9 cellular contexts compared by ENCODE assay signal in the genomic region with DNA sequence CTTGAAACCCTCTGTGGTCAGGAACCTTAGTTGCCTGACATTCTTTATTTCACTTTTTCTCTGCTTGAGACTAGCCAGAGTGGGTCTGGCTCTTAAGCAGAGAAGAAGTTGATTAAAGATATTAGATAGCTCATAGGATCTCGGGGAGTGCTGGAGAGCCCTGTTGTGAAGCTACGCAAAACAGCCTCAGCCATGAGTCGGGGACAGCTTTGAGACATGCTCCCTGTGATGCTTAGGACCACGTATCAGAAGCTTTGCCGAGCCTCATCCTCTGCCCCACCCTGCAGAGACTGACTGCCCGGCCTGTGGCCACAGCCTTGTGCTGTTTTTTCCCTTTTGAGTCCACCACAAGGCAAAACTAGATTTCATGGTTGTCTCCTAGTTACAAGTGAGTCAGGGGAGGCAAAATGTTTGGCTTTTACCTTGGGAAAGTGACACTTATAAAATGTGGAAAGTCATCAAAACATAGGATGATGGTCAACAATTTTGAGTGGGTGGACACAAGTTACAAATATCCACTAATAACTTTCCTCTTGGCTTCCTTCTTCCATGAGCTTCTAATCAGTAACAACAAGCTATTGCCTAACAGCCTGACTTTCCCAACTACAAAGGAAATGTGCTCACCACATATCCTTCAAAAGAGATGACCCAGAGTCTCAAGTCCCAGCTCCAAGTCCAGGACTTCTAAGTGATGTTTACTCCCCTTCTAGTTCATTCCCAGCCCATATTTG.
DNase-seq lines count a peak whose midpoint lies in the region; ATAC-seq and TF ChIP-seq lines count a peak whose summit lies in the region.
"Had no signal": no experiment of that assay in that cellular context is flagged by ENCODE, and none has a peak within 500 bp of the region (broad histone marks: within the 10 kb centered on the region; RNA-seq: fewer than 3 reads in every experiment).

No MANE protein-coding gene starts in this region.

- TF ChIP-seq EP300 in suprapubic skin (IDR thresholded peaks at IDR 0.05), result no peak

- H3K4me3 ChIP-seq in HL-60 (replicated peaks; ENCODE audit: insufficient read depth, low read length) (no peak overlapping the region), mammary epithelial cell (replicated peaks in 1 of 3; ENCODE audit: insufficient read depth in 1 of 3, low read depth in 2 of 3, low read length in 3 of 3) (no peak overlapping the region), suprapubic skin (no peak overlapping the region), WERI-Rb-1 (ENCODE audit: low read depth, low read length) (no peak overlapping the region)

- DNase-seq in HL-60 (ENCODE audit: low read depth in 1 of 2, low spot score in 1 of 2) (peak; percentile 22 to 48), mammary epithelial cell (peak; percentile 59), left lobe of liver (ENCODE audit: low spot score) (no peak), suprapubic skin (ENCODE audit: low spot score in 2 of 2) (no peak), retina (no peak), WERI-Rb-1 (no peak)
- no peak for DNase-seq in activated CD4-positive, alpha-beta T cell treated with anti-CD3 and anti-CD28 coated beads for 1 hour
- DNase-seq: activated CD4-positive, alpha-beta T cell treated with anti-CD3 and anti-CD28 coated beads for 36 hours had no signal

- no TSS peak for BruUV-seq in mammary epithelial cell (replicated peaks; lab: Mats Ljungman, UMichigan)

- peaks cover 6% of the 10 kb centered on the region for H3K9me3 ChIP-seq in mammary epithelial cell (replicated peaks; ENCODE audit: insufficient read depth, low read length)
- no peaks in the 10 kb centered on the region for H3K9me3 ChIP-seq in suprapubic skin
- H3K9me3 ChIP-seq in WERI-Rb-1 (ENCODE audit: severe bottlenecking), result no peaks in the 10 kb centered on the region

- no peak overlapping the region for H3K4me2 ChIP-seq in mammary epithelial cell (ENCODE audit: insufficient read depth, low read depth, low read length)

- no peak for TF ChIP-seq POLR2A in suprapubic skin (IDR thresholded peaks at IDR 0.05)

- no peaks in the 10 kb centered on the region for H3K36me3 ChIP-seq in mammary epithelial cell (ENCODE audit: insufficient read depth, low read length)
- H3K36me3 ChIP-seq in suprapubic skin, result no peaks in the 10 kb centered on the region
- no peaks in the 10 kb centered on the region for H3K36me3 ChIP-seq in WERI-Rb-1

- TF ChIP-seq CTCF in HL-60 (IDR thresholded peaks at IDR 0.05; ENCODE audit: insufficient read depth, low read length) (no peak), mammary epithelial cell (conservative IDR thresholded peaks at IDR 0.05 in 1 of 2, IDR thresholded peaks at IDR 0.05 in 1 of 2; ENCODE audit: extremely low read depth in 1 of 2, insufficient read depth in 1 of 2, low read depth in 1 of 2, low read length in 2 of 2) (no peak), suprapubic skin (IDR thresholded peaks at IDR 0.05) (no peak), WERI-Rb-1 (IDR thresholded peaks at IDR 0.05; ENCODE audit: low read depth, low read length) (no peak)

- no peaks in the 10 kb centered on the region for H4K20me1 ChIP-seq in mammary epithelial cell (ENCODE audit: insufficient read depth, low read length)

- dilution Hi-C loops in mammary epithelial cell (cut with HindIII; ENCODE audit: low sequenced_read_pairs), result no loop called here

- no peaks in the 10 kb centered on the region for H3K79me2 ChIP-seq in mammary epithelial cell (ENCODE audit: insufficient read depth, low read length)

- no peak overlapping the region for H3K27ac ChIP-seq in HL-60 (replicated peaks)
- no peak overlapping the region for H3K27ac ChIP-seq in mammary epithelial cell (ENCODE audit: insufficient read depth, low read depth, low read length)
- H3K27ac ChIP-seq in suprapubic skin, result peak overlapping the region; percentile 67
- no peak overlapping the region for H3K27ac ChIP-seq in WERI-Rb-1

- H3K4me1 ChIP-seq in mammary epithelial cell (ENCODE audit: insufficient read depth, low read length), result peaks cover 10% of the 10 kb centered on the region
- peaks cover 12% of the 10 kb centered on the region for H3K4me1 ChIP-seq in suprapubic skin

- H3K9ac ChIP-seq in mammary epithelial cell (ENCODE audit: insufficient read depth, low read length), result no peak overlapping the region

- no peaks in the 10 kb centered on the region for H3K27me3 ChIP-seq in HL-60 (ENCODE audit: insufficient read depth, poor library complexity, severe bottlenecking)
- H3K27me3 ChIP-seq in mammary epithelial cell (ENCODE audit: insufficient read depth, low read length), result no peaks in the 10 kb centered on the region
- H3K27me3 ChIP-seq in suprapubic skin, result no peaks in the 10 kb centered on the region
- no peaks in the 10 kb centered on the region for H3K27me3 ChIP-seq in WERI-Rb-1 (ENCODE audit: insufficient read depth, low read depth, severe bottlenecking)

- 89% methylated on average over 6 of the region's 6 CpGs for WGBS in mammary epithelial cell (ENCODE audit: low coverage, missing lambda C conversion rate)
- 87% methylated on average over 6 of the region's 6 CpGs for WGBS in suprapubic skin

- H2AFZ ChIP-seq in mammary epithelial cell (ENCODE audit: low read depth, low read length), result no peak overlapping the region

- ATAC-seq in left lobe of liver, result peak; percentile 70
- ATAC-seq in HG02938 (IDR thresholded peaks at IDR 0.05; ENCODE audit: unreplicated experiment), result no peak
- ATAC-seq: activated CD4-positive, alpha-beta T cell treated with anti-CD3 and anti-CD28 coated beads for 36 hours had no signal

- CTCF ChIA-PET in mammary epithelial cell (lab: Charles Lee; ENCODE audit: low non-redundant PET), result no interaction called here

- intact Hi-C loops in mammary epithelial cell (cut with micrococcal nuclease), result no loop called here

- in situ Hi-C loops in mammary epithelial cell (cut with MboI; ENCODE audit: low sequenced_read_pairs in 2 of 2), result loop anchor here in 1 of 2 donors (25.0 kb wide), 1 partner anchor 972 kb away; no protein-coding TSS in a partner anchor

Comparison
In these comparisons a context has a peak if more than half of its experiments do, and no peak if none do; other contexts are left out.
1. DNase-seq: peak in HL-60 (2 of 2) and mammary epithelial cell (single experiment); none in left lobe of liver (single experiment), suprapubic skin (0 of 2), retina (single experiment), WERI-Rb-1 (single experiment) and activated CD4-positive, alpha-beta T cell treated with anti-CD3 and anti-CD28 coated beads for 1 hour (single experiment).